Comparison of ENCODE assay signal across 8 cellular contexts in the genomic region with DNA sequence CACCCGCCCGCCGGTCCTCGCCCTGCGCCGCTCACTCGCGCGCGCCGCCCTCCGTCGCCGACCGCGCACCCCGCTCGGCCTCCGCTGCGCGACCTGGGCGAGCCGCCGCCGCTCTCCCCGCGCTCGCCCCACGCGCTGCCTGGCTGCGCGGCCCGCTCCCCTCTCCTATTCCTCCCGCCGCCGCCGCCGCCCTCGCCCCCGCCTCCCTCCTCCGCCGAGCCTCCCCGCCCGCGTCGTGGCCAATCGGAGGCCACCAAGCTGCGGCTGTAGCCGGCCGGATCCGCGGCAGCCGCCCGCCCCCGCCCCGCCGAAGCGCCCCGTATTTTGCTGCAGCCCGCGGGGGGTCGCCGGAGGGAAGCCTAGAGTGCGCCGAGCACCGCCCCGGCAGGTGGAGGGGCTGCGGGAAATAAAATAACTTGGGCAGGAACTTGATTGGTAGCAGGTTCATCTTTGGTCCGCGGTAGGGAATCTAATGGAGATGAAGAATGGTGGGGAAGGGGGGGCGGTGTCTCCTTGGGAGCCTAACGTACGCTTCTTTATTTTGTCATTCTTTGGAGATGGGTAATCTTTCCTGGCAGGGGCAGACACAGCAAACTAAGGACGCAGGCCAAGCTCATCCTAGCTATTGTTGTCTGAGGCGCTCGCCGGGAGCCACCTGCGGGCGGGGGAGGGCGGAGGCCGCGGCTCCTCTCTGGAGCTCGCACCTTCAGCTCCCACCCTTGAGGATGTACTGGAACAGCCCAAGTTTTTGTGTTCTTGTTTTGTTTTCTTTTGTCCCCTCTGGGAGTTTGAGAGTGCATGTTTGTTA. TPM values are rescaled to one million over a fixed set of nuclear protein-coding genes. Genes with fewer than 3 reads are reported as not detected.
DNase-seq lines count a peak whose midpoint lies in the region; ATAC-seq, FAIRE-seq and TF ChIP-seq lines count a peak whose summit lies in the region.

No MANE protein-coding gene starts in this region.

- TF ChIP-seq POLR2A in GM12891 (IDR thresholded peaks at IDR 0.05; ENCODE audit: low read depth, low read length): no peak

- H3K27ac Mint-ChIP-seq in activated B cell treated with CpG ODN at 0.5 μM for 24 hours: no peak overlapping the region

- peaks cover 49% of the 10 kb centered on the region for H3K27me3 Mint-ChIP-seq in activated B cell treated with CpG ODN at 0.5 μM for 24 hours

- CTCF ChIA-PET in activated B cell treated with CpG ODN at 0.5 μM for 24 hours (lab: Charles Lee): no interaction called here

- intact Hi-C loops in activated B cell treated with CpG ODN at 0.5 μM for 24 hours (cut with micrococcal nuclease): no loop called here

- DNase-seq in NCI-H82 (lab: John Stamatoyannopoulos, UW): peak; percentile 78
- no peak for DNase-seq in NCI-H82 treated with DMSO at 0.1 percent for 48 hours (lab: John Stamatoyannopoulos, UW; ENCODE audit: unreplicated experiment)
- peak; percentile 89 for DNase-seq in NCI-H1105 treated with DMSO at 0.1 percent for 48 hours (lab: John Stamatoyannopoulos, UW)
- no peak for DNase-seq in activated B cell treated with CpG ODN at 0.5 μM for 24 hours
- DNase-seq in globus pallidus (ENCODE audit: low spot score): peak; percentile 83
- peak in 55 of 56 donors; percentile 6 to 85 (median 72) for DNase-seq in nucleus accumbens (lab: John Stamatoyannopoulos, UW)
- DNase-seq in GM12891 (ENCODE audit: insufficient read length, low spot score): no peak

- no peak for ATAC-seq in activated B cell treated with CpG ODN at 0.5 μM for 24 hours (ENCODE audit: low read depth)
- no peak for ATAC-seq in HG03280 (IDR thresholded peaks at IDR 0.05; ENCODE audit: unreplicated experiment)

- H3K4me3 Mint-ChIP-seq in activated B cell treated with CpG ODN at 0.5 μM for 24 hours: peak overlapping the region; percentile 61

- H3K4me1 Mint-ChIP-seq in activated B cell treated with CpG ODN at 0.5 μM for 24 hours: peaks cover 18% of the 10 kb centered on the region

- POLR2A ChIA-PET in activated B cell treated with CpG ODN at 0.5 μM for 24 hours (lab: Charles Lee): no interaction called here

- no peaks in the 10 kb centered on the region for H3K36me3 Mint-ChIP-seq in activated B cell treated with CpG ODN at 0.5 μM for 24 hours (ENCODE audit: low read depth)

- no peak for TF ChIP-seq CTCF in activated B cell treated with CpG ODN at 0.5 μM for 24 hours (IDR thresholded peaks at IDR 0.05)

- no peak for FAIRE-seq in GM12891 (lab: Jason Lieb, UNC)

- H3K9me3 Mint-ChIP-seq in activated B cell treated with CpG ODN at 0.5 μM for 24 hours: no peaks in the 10 kb centered on the region

TF ChIP-seq in GM12891, 5 proteins besides CTCF, POLR2A, EP300 and RAD21:
- no peak for TF ChIP-seq PAX5 (IDR thresholded peaks at IDR 0.05; ENCODE audit: insufficient read depth, low read length, severe bottlenecking)
- no peak for TF ChIP-seq POLR2AphosphoS5 (IDR thresholded peaks at IDR 0.05; ENCODE audit: low read depth, low read length)
- TF ChIP-seq POU2F2 (IDR thresholded peaks at IDR 0.05; ENCODE audit: low read depth, low read length): no peak
- TF ChIP-seq TAF1 (IDR thresholded peaks at IDR 0.05; ENCODE audit: low read depth, low read length): no peak
- no peak for TF ChIP-seq SPI1 (IDR thresholded peaks at IDR 0.05; ENCODE audit: low read depth, low read length)
TF ChIP-seq in GM12891: peak in this region for 0.

RNA-seq across cellular contexts. Expression of a gene that starts 1.1 kb away (rescaled TPM):
- total RNA-seq in activated B cell treated with CpG ODN at 0.5 μM for 24 hours: not detected in 2 replicates
- 0.14 TPM for polyA plus RNA-seq in GM12891 (2012; ENCODE audit: low read depth, missing spikeins)

Comparison
In these comparisons a context has a peak if more than half of its experiments do, and no peak if none do; other contexts are left out.
1. DNase-seq: peak in NCI-H82 (single experiment), NCI-H1105 treated with DMSO at 0.1 percent for 48 hours (single experiment), globus pallidus (single experiment) and nucleus accumbens (55 of 56); none in NCI-H82 treated with DMSO at 0.1 percent for 48 hours (single experiment), activated B cell treated with CpG ODN at 0.5 μM for 24 hours (single experiment) and GM12891 (single experiment).